In the genomic region with DNA sequence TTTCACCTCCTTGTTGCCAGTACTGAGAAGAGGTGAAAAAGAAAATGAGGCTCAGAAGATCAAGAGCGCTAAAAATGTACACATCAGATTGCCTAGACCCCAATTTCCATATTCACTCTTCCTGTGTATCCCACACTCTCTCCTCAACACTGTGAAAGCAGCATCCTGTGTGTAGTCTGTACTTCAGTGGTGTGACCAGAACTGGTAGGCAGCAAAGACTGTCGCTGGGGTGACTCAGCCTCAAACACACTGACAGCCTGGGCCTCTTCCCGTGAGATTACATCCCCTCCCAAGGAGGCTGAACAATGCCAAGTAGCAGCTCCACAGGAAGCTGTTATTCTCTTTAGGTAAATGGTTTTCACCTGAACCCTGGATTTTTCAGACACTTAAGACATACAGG, we compare ENCODE assay signal across 13 cellular contexts.
A peak's percentile ranks its signal among the peaks of the same experiment; 100 is the strongest.
DNase-seq lines count a peak whose midpoint lies in the region; ATAC-seq, FAIRE-seq and TF ChIP-seq lines count a peak whose summit lies in the region.
"Had no signal": no experiment of that assay in that cellular context is flagged by ENCODE, and none has a peak within 500 bp of the region (broad histone marks: within the 10 kb centered on the region; RNA-seq: fewer than 3 reads in every experiment).

No MANE protein-coding gene starts in this region.

- H2BK12ac ChIP-seq in H1 (ENCODE audit: low read depth, low read length) = no peak overlapping the region; the same call in 1 of the 2 replicates

- no peak overlapping the region for H3K23ac ChIP-seq in H1 (ENCODE audit: insufficient read length)

- FAIRE-seq in H1 (lab: Jason Lieb, UNC) = peak; percentile 24

- DNase-seq in MV-4-11 (lab: John Stamatoyannopoulos, UW) (peak; percentile 67), H1 (ENCODE audit: low read depth in 1 of 2, low spot score in 2 of 2) (no peak), neural progenitor cell (ENCODE audit: low spot score) (peak; percentile 40), ovary (no peak), NCI-H524 treated with DMSO at 0.1 percent for 48 hours (lab: John Stamatoyannopoulos, UW) (no peak)
- DNase-seq in stimulated activated CD4-positive, alpha-beta T cell treated with anti-CD3 and anti-CD28 coated beads, Interleukin-2, amount 100 ng/mL, for 24 hours = no peak
- DNase-seq: activated CD4-positive, CD25-positive, alpha-beta regulatory T cell; activated naive CD4-positive, alpha-beta T cell treated with anti-CD3 and anti-CD28 coated beads for 36 hours; effector CD8-positive, alpha-beta T cell; kidney glomerular epithelial cell; NCI-H82; right cardiac atrium had no signal

- H2AFZ ChIP-seq in H1 (ENCODE audit: low read length) (peak overlapping the region; percentile 94), neural progenitor cell (replicated peaks) (no peak overlapping the region)

- no peak for TF ChIP-seq EP300 in H1 (IDR thresholded peaks at IDR 0.05; ENCODE audit: borderline replicate concordance in 1 of 2, low read depth in 2 of 2, low read length in 2 of 2)
- no peak for TF ChIP-seq EP300 in ovary (IDR thresholded peaks at IDR 0.05)

- no peaks in the 10 kb centered on the region for H3F3A ChIP-seq in neural progenitor cell (ENCODE audit: low read depth)

- H3K4me3 ChIP-seq in H1 (ENCODE audit: extremely low read depth in 1 of 4, insufficient read depth in 2 of 4, low read depth in 3 of 4, low read length in 4 of 4) (no peak overlapping the region), neural progenitor cell (no peak overlapping the region), ovary (no peak overlapping the region)

- H3K18ac ChIP-seq in H1 (ENCODE audit: extremely low read depth, low read length) = no peak overlapping the region

- no peak overlapping the region for H3K4ac ChIP-seq in H1 (replicated peaks; ENCODE audit: insufficient read length, low read depth, low read length)

- H3K23me2 ChIP-seq in H1 (ENCODE audit: low read depth, low read length) = no peaks in the 10 kb centered on the region

- peaks cover 8% of the 10 kb centered on the region for H3K27me3 Mint-ChIP-seq in neural progenitor cell (ENCODE audit: insufficient read depth, low read depth)

- H3K27ac Mint-ChIP-seq in neural progenitor cell = no peak overlapping the region
- H3K27ac Mint-ChIP-seq: activated naive CD4-positive, alpha-beta T cell treated with anti-CD3 and anti-CD28 coated beads for 36 hours had no signal

- no peaks in the 10 kb centered on the region for H4K20me1 ChIP-seq in H1 (replicated peaks in 1 of 2; ENCODE audit: control insufficient read depth in 1 of 2, insufficient read depth in 2 of 2, low read length in 2 of 2)
- H4K20me1 ChIP-seq in neural progenitor cell (ENCODE audit: low read depth) = no peaks in the 10 kb centered on the region

- intact Hi-C loops in ovary (cut with DNase I) = no loop called here

- H3K9me3 Mint-ChIP-seq in neural progenitor cell = peaks cover 13% of the 10 kb centered on the region
- H3K9me3 Mint-ChIP-seq: activated naive CD4-positive, alpha-beta T cell treated with anti-CD3 and anti-CD28 coated beads for 36 hours had no signal

- H4K91ac ChIP-seq in H1 (replicated peaks; ENCODE audit: insufficient read length, low read length) = no peak overlapping the region

- no peak overlapping the region for H3K4me3 Mint-ChIP-seq in neural progenitor cell
- H3K4me3 Mint-ChIP-seq: activated naive CD4-positive, alpha-beta T cell treated with anti-CD3 and anti-CD28 coated beads for 36 hours had no signal

- no peak overlapping the region for H2BK20ac ChIP-seq in H1 (ENCODE audit: low read length)

- no peak overlapping the region for H3K4me2 ChIP-seq in H1 (ENCODE audit: insufficient read depth in 1 of 2, low read depth in 2 of 2, low read length in 2 of 2)
- H3K4me2 ChIP-seq in neural progenitor cell = no peak overlapping the region

- TF ChIP-seq RAD21 in H1 (IDR thresholded peaks at IDR 0.05 in 1 of 2, conservative IDR thresholded peaks at IDR 0.05 in 1 of 2; ENCODE audit: low read depth in 2 of 2, low read length in 2 of 2) = no peak

- H3K4me1 Mint-ChIP-seq in neural progenitor cell = peaks cover 15% of the 10 kb centered on the region

- no peaks in the 10 kb centered on the region for H3K27me3 ChIP-seq in H1 (replicated peaks in 1 of 4; ENCODE audit: control insufficient read depth in 3 of 4, extremely low read depth in 1 of 4, insufficient read depth in 3 of 4, low read length in 3 of 4)
- no peaks in the 10 kb centered on the region for H3K27me3 ChIP-seq in neural progenitor cell
- H3K27me3 ChIP-seq in ovary = no peaks in the 10 kb centered on the region

- H3K4me1 ChIP-seq in H1 (replicated peaks in 1 of 4; ENCODE audit: control insufficient read depth in 3 of 4, insufficient read depth in 4 of 4, low read length in 3 of 4) (0 out of 7 replicates have a peak, but pooled peaks cover 0 to 2% (median 0%) of the 10 kb centered on the region in 4 experiments), neural progenitor cell (peaks cover 21% of the 10 kb centered on the region), ovary (ENCODE audit: insufficient read depth) (peaks cover 2% of the 10 kb centered on the region)

- H3K56ac ChIP-seq in H1 (replicated peaks; ENCODE audit: insufficient read length, low read depth, low read length) = no peak overlapping the region

- H3K27ac ChIP-seq in H1 (ENCODE audit: low read depth, low read length) = no peak overlapping the region
- no peak overlapping the region for H3K27ac ChIP-seq in neural progenitor cell
- H3K27ac ChIP-seq in ovary = no peak overlapping the region

- no peak overlapping the region for H2BK120ac ChIP-seq in H1 (replicated peaks; ENCODE audit: low read depth, low read length)

- TF ChIP-seq POLR2A in H1 (IDR thresholded peaks at IDR 0.05; ENCODE audit: control extremely low read depth in 1 of 2, low read depth in 2 of 2, low read length in 2 of 2) = no peak
- no peak for TF ChIP-seq POLR2A in ovary (IDR thresholded peaks at IDR 0.05)

- no peak overlapping the region for H2BK5ac ChIP-seq in H1 (ENCODE audit: low read depth, low read length)

- H2AK5ac ChIP-seq in H1 (ENCODE audit: low read depth, low read length) = no peak overlapping the region

- H3K14ac ChIP-seq in H1 (ENCODE audit: insufficient read length) = no peak overlapping the region

- H3K36me3 ChIP-seq in H1 (ENCODE audit: control insufficient read depth in 2 of 4, insufficient read depth in 4 of 4, low read length in 3 of 4) (no peaks in the 10 kb centered on the region), neural progenitor cell (no peaks in the 10 kb centered on the region), ovary (no peaks in the 10 kb centered on the region)

- H3K79me1 ChIP-seq in H1 (ENCODE audit: low read depth, low read length) = no peaks in the 10 kb centered on the region

- TF ChIP-seq CTCF in H1 (IDR thresholded peaks at IDR 0.05; ENCODE audit: control extremely low read depth in 1 of 3, insufficient read depth in 1 of 3, low read depth in 1 of 3, low read length in 3 of 3) (no peak), neural progenitor cell (IDR thresholded peaks at IDR 0.05) (no peak), ovary (IDR thresholded peaks at IDR 0.05) (no peak)

- ATAC-seq in GM18868 (IDR thresholded peaks at IDR 0.05; ENCODE audit: unreplicated experiment) = peak; percentile 33

- WGBS in H1 (ENCODE audit: extremely low coverage in 1 of 2, insufficient coverage in 1 of 2, insufficient read length in 1 of 2, insufficient replicate concordance in 2 of 2, low coverage in 1 of 2, low lambda C conversion rate in 2 of 2, missing lambda C conversion rate in 1 of 2), 2 experiments = 59% methylated on average over 3 of the region's 3 CpGs; no CpG with 5 or more reads in 1 of the 2 experiments
- 81 to 88% (median 87%) methylated on average over 3 of the region's 3 CpGs for WGBS in ovary, 3 donors

- no peaks in the 10 kb centered on the region for H3K36me3 Mint-ChIP-seq in neural progenitor cell

- CTCF ChIA-PET in H1 (lab: Charles Lee; ENCODE audit: partially characterized antibody) = no interaction called here

- H4K8ac ChIP-seq in H1 (ENCODE audit: extremely low read depth, insufficient read depth, low read length) = no peak overlapping the region

- no peak overlapping the region for H3K9ac ChIP-seq in H1 (replicated peaks in 1 of 4; ENCODE audit: extremely low read depth in 1 of 4, low read depth in 3 of 4, low read length in 3 of 4)
- H3K9ac ChIP-seq in neural progenitor cell = no peak overlapping the region

- no peak overlapping the region for H2BK15ac ChIP-seq in H1 (ENCODE audit: low read length)

- no peak overlapping the region for H4K5ac ChIP-seq in H1 (ENCODE audit: insufficient read length, low read depth, low read length)

- H3K79me2 ChIP-seq in H1 (ENCODE audit: control insufficient read depth in 1 of 2, insufficient read depth in 2 of 2, low read length in 2 of 2) = no peaks in the 10 kb centered on the region
- no peaks in the 10 kb centered on the region for H3K79me2 ChIP-seq in neural progenitor cell (ENCODE audit: low read depth)

- POLR2A ChIA-PET in H1 (lab: Charles Lee; ENCODE audit: partially characterized antibody) = interaction anchor here (0.7 kb wide), 1 partner anchor 338 kb away, joined by 3 read pairs; no protein-coding TSS in a partner anchor

- H3K9me3 ChIP-seq in H1 (ENCODE audit: insufficient read depth in 2 of 2, low read depth in 1 of 2, low read length in 1 of 2) (no peaks in the 10 kb centered on the region), neural progenitor cell (ENCODE audit: low read depth) (no peaks in the 10 kb centered on the region), ovary (no peaks in the 10 kb centered on the region)

TF ChIP-seq in H1, 55 proteins besides CTCF, POLR2A, EP300 and RAD21:
- TF ChIP-seq JUND (IDR thresholded peaks at IDR 0.05; ENCODE audit: low read length) (0 out of 2 replicates have a peak, but pooled peaks have one; percentile 20), CHD2 (IDR thresholded peaks at IDR 0.05; ENCODE audit: low read length) (no peak)

Comparison
In these comparisons a context has a peak if more than half of its experiments do, and no peak if none do; other contexts are left out.
1. DNase-seq: peak in MV-4-11 (single experiment) and neural progenitor cell (single experiment); none in H1 (0 of 2), ovary (0 of 5), stimulated activated CD4-positive, alpha-beta T cell treated with anti-CD3 and anti-CD28 coated beads, Interleukin-2, amount 100 ng/mL, for 24 hours (0 of 2) and NCI-H524 treated with DMSO at 0.1 percent for 48 hours (single experiment).